13 cellular contexts compared by ENCODE assay signal in the genomic region with DNA sequence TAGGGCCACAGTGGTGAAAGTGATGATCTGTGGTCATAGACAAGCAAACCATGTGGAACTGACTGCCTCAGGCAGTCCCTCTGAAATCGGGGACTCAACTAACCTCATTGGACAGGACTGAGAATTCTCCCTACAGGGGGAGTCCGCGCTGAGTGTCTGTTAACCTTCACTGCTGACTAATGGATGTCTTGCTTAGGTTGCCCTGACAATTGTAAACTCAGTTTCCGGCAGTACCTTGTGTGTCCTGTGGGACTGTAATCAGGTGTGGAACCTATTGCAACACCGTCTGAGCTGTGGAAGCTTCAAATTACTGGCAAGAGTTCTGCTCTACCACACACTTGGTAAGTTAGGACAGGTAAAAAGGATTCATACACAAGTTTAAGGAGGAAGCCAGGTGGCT. TPM values are rescaled to one million over a fixed set of nuclear protein-coding genes. Genes with fewer than 3 reads are reported as not detected.
A peak's percentile ranks its signal among the peaks of the same experiment; 100 is the strongest.
DNase-seq lines count a peak whose midpoint lies in the region; ATAC-seq, FAIRE-seq and TF ChIP-seq lines count a peak whose summit lies in the region.
"Had no signal": no experiment of that assay in that cellular context is flagged by ENCODE, and none has a peak within 500 bp of the region (broad histone marks: within the 10 kb centered on the region; RNA-seq: fewer than 3 reads in every experiment).

No MANE protein-coding gene starts in this region.

- peaks cover 3% of the 10 kb centered on the region; the same call in 1 of the 2 replicates for H3K36me3 ChIP-seq in BJ (ENCODE audit: control insufficient read depth, insufficient read depth, low read length)
- peaks cover 3% of the 10 kb centered on the region for H3K36me3 ChIP-seq in bronchial epithelial cell (ENCODE audit: control insufficient read depth, insufficient read depth, low read length)
- H3K36me3 ChIP-seq in left lung, result peaks cover 0 to 27% of the 10 kb centered on the region in 2 donors

- peak; percentile 81 for ATAC-seq in left lung
- ATAC-seq in HG03095 (IDR thresholded peaks at IDR 0.05; ENCODE audit: unreplicated experiment), result no peak
- ATAC-seq: stimulated activated memory B cell treated with anti-CD40 and anti-IgM and Interleukin-4, amounts not matched to agents 10 μg/mL and 1 μg/mL and 100 μg/mL, for 72 hours had no signal

- no peak overlapping the region for H3K27ac ChIP-seq in left lung

- CTCF ChIA-PET in BJ (lab: Yijun Ruan, JAX), result interaction anchor here (1.6 to 1.7 kb wide), 2 partner anchors 10 to 35 kb away, joined by 5 to 9 read pairs; no protein-coding TSS in a partner anchor

- no peaks in the 10 kb centered on the region for H3K4me1 ChIP-seq in left lung

- intact Hi-C loops in left lung (cut with DNase I), result no loop called here

- POLR2A ChIA-PET in BJ (lab: Charles Lee), result interaction anchor here (0.6 to 0.9 kb wide), 2 partner anchors 28 to 215 kb away, joined by 3 to 6 read pairs; no protein-coding TSS in a partner anchor

- 0 out of 2 replicates have a peak, but pooled peaks have one; percentile 8 for TF ChIP-seq CTCF in BJ (IDR thresholded peaks at IDR 0.05; ENCODE audit: insufficient read depth, low read depth, low read length)
- no peak for TF ChIP-seq CTCF in bronchial epithelial cell (IDR thresholded peaks at IDR 0.05; ENCODE audit: insufficient read depth, low read length, severe bottlenecking)
- no peak for TF ChIP-seq CTCF in left lung (IDR thresholded peaks at IDR 0.05)

- H3K4me3 ChIP-seq in BJ (ENCODE audit: low read depth, low read length) (no peak overlapping the region), bronchial epithelial cell (ENCODE audit: low read depth, low read length) (no peak overlapping the region), left lung (no peak overlapping the region)
- H3K4me3 ChIP-seq: MG63 had no signal

- H3K27me3 ChIP-seq in BJ (ENCODE audit: control insufficient read depth, insufficient read depth, low read length), result no peaks in the 10 kb centered on the region
- no peaks in the 10 kb centered on the region for H3K27me3 ChIP-seq in bronchial epithelial cell (ENCODE audit: control insufficient read depth, insufficient read depth, low read length)
- H3K27me3 ChIP-seq in left lung, result no peaks in the 10 kb centered on the region
- H3K27me3 ChIP-seq: MG63 had no signal

- FAIRE-seq in HTR-8/SVneo (lab: Jason Lieb, UNC), result peak; percentile 4
- peak; percentile 98 for FAIRE-seq in bronchial epithelial cell (lab: Jason Lieb, UNC)

- DNase-seq in BJ (ENCODE audit: low read depth) (no peak), HTR-8/SVneo (ENCODE audit: insufficient read length, low spot score) (no peak), bronchial epithelial cell (ENCODE audit: low read depth) (peak; percentile 63), left lung (no peak), OCI-M1 (lab: John Stamatoyannopoulos, UW) (no peak), MV-4-11 (lab: John Stamatoyannopoulos, UW) (no peak), Kasumi-1 (lab: John Stamatoyannopoulos, UW) (no peak)
- DNase-seq: GF-D8; NCI-H524; stimulated activated CD4-positive, alpha-beta T cell treated with anti-CD3 and anti-CD28 coated beads, Interleukin-2, amount 100 ng/mL, for 24 hours had no signal

- peaks cover 0 to 17% of the 10 kb centered on the region in 2 donors for H3K9me3 ChIP-seq in left lung
- H3K9me3 ChIP-seq: MG63 had no signal

RNA-seq across cellular contexts. Expression of a gene that starts 21.8 kb away (rescaled TPM):
- 3.2 and 3.4 TPM in 2 replicates for polyA plus RNA-seq in BJ (2011; rRNA removed)
- 3.5 and 3.8 TPM in 2 replicates for polyA minus RNA-seq in BJ (2011; rRNA and poly(A)+ RNA removed)
- 7.9 and 9.2 TPM in 2 replicates for total RNA-seq in bronchial epithelial cell
- total RNA-seq in left lung, result 1 to 10 TPM; 3.4 to 4.1 TPM

RNA-seq across cellular contexts. Expression of a gene that starts 22.3 kb away (rescaled TPM):
- polyA plus RNA-seq in BJ (2011; rRNA removed), result 1.8 and 2.8 TPM in 2 replicates
- 2.0 and 2.6 TPM in 2 replicates for polyA minus RNA-seq in BJ (2011; rRNA and poly(A)+ RNA removed)
- 11.1 and 11.6 TPM in 2 replicates for total RNA-seq in bronchial epithelial cell
- total RNA-seq in left lung, result 1 to 10 TPM; 5.7 to 6.6 TPM

RNA-seq across cellular contexts. Expression of a gene that starts 54.4 kb away (rescaled TPM):
- polyA plus RNA-seq in BJ (2011; rRNA removed), result 0.12 and 0.26 TPM in 2 replicates
- polyA minus RNA-seq in BJ (2011; rRNA and poly(A)+ RNA removed), result not detected in 2 replicates
- total RNA-seq in bronchial epithelial cell, result under 0.01 TPM in 1 of 2 replicates, not detected in the other
- 1 to 10 TPM; 3.3 to 6.9 TPM for total RNA-seq in left lung

RNA-seq across cellular contexts. Expression of a gene that starts 55.9 kb away (rescaled TPM):
- not detected in 2 replicates for polyA plus RNA-seq in BJ (2011; rRNA removed)
- polyA minus RNA-seq in BJ (2011; rRNA and poly(A)+ RNA removed), result not detected in 2 replicates
- total RNA-seq in bronchial epithelial cell, result 2.0 and 2.4 TPM in 2 replicates
- not detected for total RNA-seq in left lung
